Comparison of ENCODE assay signal across 8 cellular contexts in the genomic region with DNA sequence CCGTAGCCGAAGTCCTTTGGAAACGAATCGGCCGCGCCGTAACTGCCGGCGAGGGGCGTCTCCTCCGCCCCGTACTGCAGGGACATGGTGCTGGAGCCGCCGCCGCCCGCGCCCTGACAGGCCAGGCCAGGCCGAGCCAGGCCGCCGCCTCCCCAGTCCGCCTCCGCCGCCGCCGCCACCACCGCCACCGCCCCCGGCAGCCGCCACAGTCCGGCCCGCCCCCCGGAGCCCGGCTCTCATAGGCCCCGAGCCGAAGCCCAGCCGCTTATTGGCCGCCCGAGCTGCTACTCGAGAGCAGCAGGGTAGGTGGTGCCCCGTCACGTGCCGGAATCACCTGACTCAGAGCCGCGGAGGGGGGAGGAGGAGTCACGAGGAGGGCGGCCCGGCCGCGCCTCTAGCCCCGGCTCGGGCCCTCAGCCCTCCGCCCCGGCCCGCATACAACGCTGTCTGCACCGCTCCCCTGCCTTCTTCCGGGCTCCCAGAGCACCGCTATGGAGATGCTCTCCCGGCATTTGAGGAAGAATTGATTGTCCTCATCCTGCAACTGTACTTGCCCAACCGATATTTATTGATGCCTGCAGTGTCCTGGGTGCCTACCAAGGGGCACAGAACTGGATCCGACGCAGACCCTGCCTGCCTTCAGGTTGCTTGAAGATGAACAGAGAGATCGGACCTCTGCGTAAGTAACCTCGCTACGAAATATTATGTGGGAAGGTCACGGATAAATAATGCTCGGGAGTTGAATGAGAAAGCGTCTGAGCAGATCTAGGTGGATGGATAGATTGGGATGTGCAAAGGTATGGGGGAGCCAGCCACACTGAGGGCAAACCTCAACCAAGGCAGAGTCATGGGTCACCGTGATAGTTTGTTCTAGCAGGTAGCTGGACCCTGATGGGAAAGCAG. TPM values are rescaled to one million over a fixed set of nuclear protein-coding genes. Genes with fewer than 3 reads are reported as not detected.
A peak's percentile ranks its signal among the peaks of the same experiment; 100 is the strongest.
DNase-seq lines count a peak whose midpoint lies in the region; ATAC-seq and TF ChIP-seq lines count a peak whose summit lies in the region.

A gene with protein sequence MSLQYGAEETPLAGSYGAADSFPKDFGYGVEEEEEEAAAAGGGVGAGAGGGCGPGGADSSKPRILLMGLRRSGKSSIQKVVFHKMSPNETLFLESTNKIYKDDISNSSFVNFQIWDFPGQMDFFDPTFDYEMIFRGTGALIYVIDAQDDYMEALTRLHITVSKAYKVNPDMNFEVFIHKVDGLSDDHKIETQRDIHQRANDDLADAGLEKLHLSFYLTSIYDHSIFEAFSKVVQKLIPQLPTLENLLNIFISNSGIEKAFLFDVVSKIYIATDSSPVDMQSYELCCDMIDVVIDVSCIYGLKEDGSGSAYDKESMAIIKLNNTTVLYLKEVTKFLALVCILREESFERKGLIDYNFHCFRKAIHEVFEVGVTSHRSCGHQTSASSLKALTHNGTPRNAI (minus strand): TSS at position 212 of the 903 bp plus-strand sequence. CDS start 126 bp downstream, at position 86.

- H3K4me1 ChIP-seq in ES-I3 (ENCODE audit: insufficient read depth, low read length): no peaks in the 10 kb centered on the region
- no peaks in the 10 kb centered on the region for H3K4me1 ChIP-seq in H9 (ENCODE audit: insufficient read depth, low read length)

- H3T11ph ChIP-seq in H9 (ENCODE audit: low read length): no peak within 1 kb of the TSS

- H3K27me3 ChIP-seq in H9 (ENCODE audit: insufficient read depth, low read length): no peaks in the 10 kb centered on the region
- H3K27me3 ChIP-seq in MG63: no peaks in the 10 kb centered on the region

- H3K56ac ChIP-seq in H9 (ENCODE audit: insufficient read length, low read depth, low read length): no peak within 1 kb of the TSS

- H3K79me2 ChIP-seq in H9 (ENCODE audit: insufficient read depth, low read length): peaks cover 2% of the 10 kb centered on the region; the same call in 1 of the 2 replicates

- H3K23ac ChIP-seq in H9 (ENCODE audit: insufficient read length, low read depth, low read length): no peak within 1 kb of the TSS

- no peaks in the 10 kb centered on the region for H3K27me3 Mint-ChIP-seq in H9 (ENCODE audit: low read depth)
- H3K27me3 Mint-ChIP-seq in natural killer cell treated with Interleukin-12 subunit alpha and Interleukin-12 subunit beta and Interleukin-15 and Interleukin-18, amount 100 ng/mL, for 72 hours: no peaks in the 10 kb centered on the region

- peaks cover 8 to 19% (median 15%) of the 10 kb centered on the region in 3 experiments; a peak in 6 of 7 replicates for H3K36me3 Mint-ChIP-seq in H9 (ENCODE audit: insufficient read depth in 1 of 3, low read depth in 3 of 3)
- H3K36me3 Mint-ChIP-seq in natural killer cell treated with Interleukin-12 subunit alpha and Interleukin-12 subunit beta and Interleukin-15 and Interleukin-18, amount 100 ng/mL, for 72 hours: peaks cover 20% of the 10 kb centered on the region

- H3K27ac Mint-ChIP-seq in H9: peak within 1 kb of the TSS; percentile 12 to 96 (median 92); a peak in 6 of 7 replicates
- peak within 1 kb of the TSS; percentile 81 to 91 for H3K27ac Mint-ChIP-seq in natural killer cell treated with Interleukin-12 subunit alpha and Interleukin-12 subunit beta and Interleukin-15 and Interleukin-18, amount 100 ng/mL, for 72 hours

- no CpG with 5 or more reads among the region's 70 CpGs for WGBS in H9 (ENCODE audit: extremely low coverage, insufficient read length, low lambda C conversion rate)

- H3K9me3 ChIP-seq in ES-I3 (ENCODE audit: control insufficient read depth, insufficient read depth, low read length) (no peaks in the 10 kb centered on the region), H9 (ENCODE audit: control insufficient read depth, low read depth, low read length) (no peaks in the 10 kb centered on the region), MG63 (no peaks in the 10 kb centered on the region)

- DNase-seq in H9 (peak; percentile 99), MG63 (peak; percentile 100), SHP77 (lab: John Stamatoyannopoulos, UW) (peak; percentile 94 to 97), fibroblast of pulmonary artery (ENCODE audit: low read depth) (peak; percentile 98)
- DNase-seq in activated effector memory CD4-positive, alpha-beta T cell treated with Interleukin-2 at 50 U/mL for 16 hours: peak; percentile 98
- DNase-seq in natural killer cell treated with Interleukin-12 subunit alpha and Interleukin-12 subunit beta and Interleukin-15 and Interleukin-18, amount 100 ng/mL, for 72 hours (ENCODE audit: low spot score): peak; percentile 100
- peak; percentile 98 for DNase-seq in stimulated activated naive CD4-positive, alpha-beta T cell treated with Interleukin-2 at 50 U/mL for 16 hours (lab: John Stamatoyannopoulos, UW)

- H3K36me3 ChIP-seq in ES-I3 (ENCODE audit: insufficient read depth, low read length) (peaks cover 10% of the 10 kb centered on the region; the same call in 1 of the 2 replicates), MG63 (peaks cover 35% of the 10 kb centered on the region)

- H2BK5ac ChIP-seq in H9 (ENCODE audit: insufficient read length, low read length): no peak within 1 kb of the TSS

- H3K4me2 ChIP-seq in H9 (ENCODE audit: insufficient read depth, insufficient read length, low read length): peak within 1 kb of the TSS; percentile 99

- H3K27ac ChIP-seq in H9 (ENCODE audit: insufficient read length, low read depth, low read length): no peak within 1 kb of the TSS

- H2BK12ac ChIP-seq in H9 (ENCODE audit: insufficient read length, low read depth, low read length): no peak within 1 kb of the TSS

- H2BK20ac ChIP-seq in H9 (ENCODE audit: low read depth, low read length, poor library complexity, severe bottlenecking): no peak within 1 kb of the TSS

- H3K4me3 ChIP-seq in MG63 (peak within 1 kb of the TSS; percentile 65), fibroblast of pulmonary artery (replicated peaks; ENCODE audit: low read depth, low read length) (peak within 1 kb of the TSS; percentile 86)

- H3K4me1 Mint-ChIP-seq in H9: peaks cover 5 to 17% of the 10 kb centered on the region in 2 experiments
- H3K4me1 Mint-ChIP-seq in natural killer cell treated with Interleukin-12 subunit alpha and Interleukin-12 subunit beta and Interleukin-15 and Interleukin-18, amount 100 ng/mL, for 72 hours (ENCODE audit: low read depth in 2 of 2): peaks cover 21 to 37% of the 10 kb centered on the region in 2 donors

- H3K14ac ChIP-seq in H9 (ENCODE audit: insufficient read depth, low read length): no peak within 1 kb of the TSS; the same call in 1 of the 2 replicates

- H2AFZ ChIP-seq in H9 (ENCODE audit: low read length): no peak within 1 kb of the TSS

- H2AK5ac ChIP-seq in H9 (ENCODE audit: insufficient read length, low read length): no peak within 1 kb of the TSS

- no peak within 1 kb of the TSS for H3K4ac ChIP-seq in H9 (ENCODE audit: low read depth, low read length)

- no peak within 1 kb of the TSS for H2BK120ac ChIP-seq in H9 (ENCODE audit: low read depth, low read length, poor library complexity, severe bottlenecking)

- no peak within 1 kb of the TSS for H4K91ac ChIP-seq in H9 (ENCODE audit: insufficient read length, low read depth, low read length)

- H4K20me1 ChIP-seq in H9 (ENCODE audit: control insufficient read depth, insufficient read depth, insufficient read length): no peaks in the 10 kb centered on the region

- no peak within 1 kb of the TSS for H4K8ac ChIP-seq in H9 (replicated peaks; ENCODE audit: insufficient read length, low read depth, low read length)

- ATAC-seq in natural killer cell treated with Interleukin-12 subunit alpha and Interleukin-12 subunit beta and Interleukin-15 and Interleukin-18, amount 100 ng/mL, for 72 hours: peak; percentile 98 to 99

- H3K4me3 Mint-ChIP-seq in H9: peak within 1 kb of the TSS; percentile 92 to 96
- peak within 1 kb of the TSS; percentile 91 for H3K4me3 Mint-ChIP-seq in natural killer cell treated with Interleukin-12 subunit alpha and Interleukin-12 subunit beta and Interleukin-15 and Interleukin-18, amount 100 ng/mL, for 72 hours

- H3K9ac ChIP-seq in ES-I3 (ENCODE audit: low read depth, low read length): peak within 1 kb of the TSS; percentile 91
- H3K9ac ChIP-seq in H9 (ENCODE audit: extremely low read depth, insufficient read length, low read length): peak within 1 kb of the TSS; percentile 85

- H3K23me2 ChIP-seq in H9 (ENCODE audit: insufficient read length, low read depth, low read length, poor library complexity, severe bottlenecking): peaks cover 9% of the 10 kb centered on the region

- H3K79me1 ChIP-seq in H9 (ENCODE audit: insufficient read depth, low read depth, low read length, poor library complexity, severe bottlenecking): peaks cover 4% of the 10 kb centered on the region

- no peak within 1 kb of the TSS for H4K5ac ChIP-seq in H9 (ENCODE audit: insufficient read length, low read depth, low read length)

- no peak within 1 kb of the TSS for H3K18ac ChIP-seq in H9 (ENCODE audit: insufficient read length, low read depth, low read length)

- no peak for TF ChIP-seq CTCF in H9 (conservative IDR thresholded peaks at IDR 0.05)
- TF ChIP-seq CTCF in fibroblast of pulmonary artery (IDR thresholded peaks at IDR 0.05; ENCODE audit: low read length, missing control alignments): no peak

- H2BK15ac ChIP-seq in H9 (ENCODE audit: low read depth, low read length): no peak within 1 kb of the TSS

- no peaks in the 10 kb centered on the region for H3K9me3 Mint-ChIP-seq in H9
- H3K9me3 Mint-ChIP-seq in natural killer cell treated with Interleukin-12 subunit alpha and Interleukin-12 subunit beta and Interleukin-15 and Interleukin-18, amount 100 ng/mL, for 72 hours: no peaks in the 10 kb centered on the region

RNA-seq across cellular contexts. Expression of the gene that starts here (rescaled TPM):
- 17.9 and 19.1 TPM in 2 replicates for total RNA-seq in H9 (2021)
- 33.4 and 41.2 TPM in 2 replicates for total RNA-seq in MG63 (2014; rRNA removed; shearing (Covaris generic); ENCODE audit: low replicate concordance)
- total RNA-seq in natural killer cell treated with Interleukin-12 subunit alpha and Interleukin-12 subunit beta and Interleukin-15 and Interleukin-18, amount 100 ng/mL, for 72 hours: 10 to 100 TPM; 18.3 to 24.2 TPM
